Comparison of ENCODE assay signal across 10 cellular contexts in genomic region chr19:750640-751423, GRCh38. TPM values are rescaled to one million over a fixed set of nuclear protein-coding genes. Genes with fewer than 3 reads are reported as not detected.
A peak's percentile ranks its signal among the peaks of the same experiment; 100 is the strongest.
DNase-seq lines count a peak whose midpoint lies in the region; ATAC-seq and TF ChIP-seq lines count a peak whose summit lies in the region.
"Had no signal": no experiment of that assay in that cellular context is flagged by ENCODE, and none has a peak within 500 bp of the region (broad histone marks: within the 10 kb centered on the region; RNA-seq: fewer than 3 reads in every experiment).

TSS of gene MISP (plus strand) at chr19:751112. CDS start at chr19:756947, 5,835 bp downstream.

- TF ChIP-seq CTCF in IMR-90 (conservative IDR thresholded peaks at IDR 0.05; ENCODE audit: low read depth, low read length): no peak
- no peak for TF ChIP-seq CTCF in sigmoid colon (IDR thresholded peaks at IDR 0.05)
- TF ChIP-seq CTCF in activated CD8-positive, alpha-beta T cell treated with anti-CD3 and anti-CD28 coated beads for 36 hours (IDR thresholded peaks at IDR 0.05): no peak
- TF ChIP-seq CTCF in tibial artery (IDR thresholded peaks at IDR 0.05): no peak

- H3K27ac ChIP-seq in IMR-90 (ENCODE audit: insufficient read depth, low read length) (peak within 1 kb of the TSS; percentile 60), epithelial cell of prostate (peak within 1 kb of the TSS; percentile 98), sigmoid colon (peak within 1 kb of the TSS in 3 of 4 donors; percentile 10 to 64 (median 52)), tibial artery (no peak within 1 kb of the TSS)

- 85% methylated on average over 13 of the region's 31 CpGs; no CpG with 5 or more reads in 1 of the 2 experiments for WGBS in IMR-90 (ENCODE audit: extremely low coverage in 2 of 2, insufficient read length in 1 of 2), 2 experiments
- WGBS in sigmoid colon, 2 donors: 13 to 62% methylated on average over 31 of the region's 31 CpGs

- TF ChIP-seq EP300 in sigmoid colon (IDR thresholded peaks at IDR 0.05): no peak

- H3K27ac Mint-ChIP-seq in activated CD8-positive, alpha-beta T cell treated with anti-CD3 and anti-CD28 coated beads for 36 hours: no peak within 1 kb of the TSS
- H3K27ac Mint-ChIP-seq: stimulated activated memory B cell treated with anti-CD40 and anti-IgM and Interleukin-4, amounts not matched to agents 10 μg/mL and 1 μg/mL and 100 μg/mL, for 72 hours had no signal

- no peak within 1 kb of the TSS for H3K4me3 Mint-ChIP-seq in activated CD8-positive, alpha-beta T cell treated with anti-CD3 and anti-CD28 coated beads for 36 hours
- H3K4me3 Mint-ChIP-seq: stimulated activated memory B cell treated with anti-CD40 and anti-IgM and Interleukin-4, amounts not matched to agents 10 μg/mL and 1 μg/mL and 100 μg/mL, for 72 hours had no signal

- peak within 1 kb of the TSS; percentile 73 for H2BK5ac ChIP-seq in IMR-90 (ENCODE audit: low read depth, low read length, poor library complexity, severe bottlenecking)

- no peaks in the 10 kb centered on the region for H3K4me1 Mint-ChIP-seq in activated CD8-positive, alpha-beta T cell treated with anti-CD3 and anti-CD28 coated beads for 36 hours (ENCODE audit: low read depth)
- H3K4me1 Mint-ChIP-seq: stimulated activated memory B cell treated with anti-CD40 and anti-IgM and Interleukin-4, amounts not matched to agents 10 μg/mL and 1 μg/mL and 100 μg/mL, for 72 hours had no signal

- H3K4me3 ChIP-seq in IMR-90 (ENCODE audit: insufficient read depth, low read depth, low read length) (no peak within 1 kb of the TSS), sigmoid colon (peak within 1 kb of the TSS in 1 of 4 donors; percentile 12), tibial artery (no peak within 1 kb of the TSS)

- no TSS peak for BruUV-seq in IMR-90 (replicated peaks; lab: Mats Ljungman, UMichigan)

- peak within 1 kb of the TSS; percentile 78 for H3K14ac ChIP-seq in IMR-90 (replicated peaks; ENCODE audit: low read depth, low read length)

- no peak for DNase-seq in IMR-90
- DNase-seq in NCI-H69 (lab: John Stamatoyannopoulos, UW): peak; percentile 98
- peak; percentile 58 for DNase-seq in epithelial cell of prostate (ENCODE audit: low read depth, low spot score)
- no peak for DNase-seq in sigmoid colon
- no peak for DNase-seq in activated CD8-positive, alpha-beta T cell treated with anti-CD3 and anti-CD28 coated beads for 36 hours
- DNase-seq in tibial artery: no peak
- DNase-seq: DND-41 had no signal

- no peak for TF ChIP-seq RAD21 in IMR-90 (IDR thresholded peaks at IDR 0.05; ENCODE audit: low read length)

- H2AK9ac ChIP-seq in IMR-90 (replicated peaks; ENCODE audit: low read depth, low read length, poor library complexity): peak within 1 kb of the TSS; percentile 18

- peak within 1 kb of the TSS; percentile 65 for H4K91ac ChIP-seq in IMR-90 (ENCODE audit: insufficient read depth, low read depth, low read length)

- H4K5ac ChIP-seq in IMR-90 (ENCODE audit: low read depth, low read length): peak within 1 kb of the TSS; percentile 41

- ATAC-seq in IMR-90 (ENCODE audit: low read depth): peak; percentile 13
- no peak for ATAC-seq in HG03520 (IDR thresholded peaks at IDR 0.05; ENCODE audit: unreplicated experiment)
- no peak for ATAC-seq in activated CD8-positive, alpha-beta T cell treated with anti-CD3 and anti-CD28 coated beads for 36 hours
- ATAC-seq in GM19328 (IDR thresholded peaks at IDR 0.05; ENCODE audit: unreplicated experiment): no peak
- ATAC-seq: stimulated activated memory B cell treated with anti-CD40 and anti-IgM and Interleukin-4, amounts not matched to agents 10 μg/mL and 1 μg/mL and 100 μg/mL, for 72 hours had no signal

- in situ Hi-C loops in IMR-90 (cut with MboI; ENCODE audit: low sequenced_read_pairs): no loop called here

- CTCF ChIA-PET in IMR-90 (lab: Yijun Ruan, JAX): no interaction called here
- CTCF ChIA-PET in activated CD8-positive, alpha-beta T cell treated with anti-CD3 and anti-CD28 coated beads for 36 hours (lab: Charles Lee): no interaction called here

- peak within 1 kb of the TSS; percentile 35 for H3K9ac ChIP-seq in IMR-90 (ENCODE audit: low read depth, low read length)

- H3K27me3 Mint-ChIP-seq in activated CD8-positive, alpha-beta T cell treated with anti-CD3 and anti-CD28 coated beads for 36 hours: peaks cover 2% of the 10 kb centered on the region

- no peak for TF ChIP-seq POLR2A in IMR-90 (IDR thresholded peaks at IDR 0.05; ENCODE audit: low read depth, low read length)
- TF ChIP-seq POLR2A in sigmoid colon (IDR thresholded peaks at IDR 0.05): peak in 1 of 2 donors; percentile 60

- POLR2A ChIA-PET in IMR-90 (lab: Charles Lee; ENCODE audit: unreplicated experiment): no interaction called here
- POLR2A ChIA-PET in activated CD8-positive, alpha-beta T cell treated with anti-CD3 and anti-CD28 coated beads for 36 hours (lab: Charles Lee): no interaction called here

- H3K56ac ChIP-seq in IMR-90 (ENCODE audit: extremely low read depth, insufficient read depth, low read length): no peak within 1 kb of the TSS

- H3K9me3 ChIP-seq in IMR-90 (ENCODE audit: control insufficient read depth, insufficient read depth, low read length): peaks cover 16% of the 10 kb centered on the region
- H3K9me3 ChIP-seq in sigmoid colon: peaks cover 0 to 5% (median 4%) of the 10 kb centered on the region in 4 donors
- H3K9me3 ChIP-seq in tibial artery: peaks cover 0 to 20% (median 13%) of the 10 kb centered on the region in 3 donors

- H3K36me3 ChIP-seq in IMR-90 (ENCODE audit: control insufficient read depth, insufficient read depth, low read length): peaks cover 6% of the 10 kb centered on the region; the same call in 1 of the 2 replicates
- peaks cover 0 to 19% (median 8%) of the 10 kb centered on the region in 4 donors for H3K36me3 ChIP-seq in sigmoid colon
- peaks cover 0 to 21% (median 18%) of the 10 kb centered on the region in 3 donors for H3K36me3 ChIP-seq in tibial artery

- H3K27me3 ChIP-seq in IMR-90 (ENCODE audit: control insufficient read depth, insufficient read depth, low read length) (no peaks in the 10 kb centered on the region), sigmoid colon (peaks cover 0 to 27% (median 7%) of the 10 kb centered on the region in 3 donors), tibial artery (peaks cover 0 to 33% of the 10 kb centered on the region in 2 donors)

- peak within 1 kb of the TSS; percentile 75 for H3K4ac ChIP-seq in IMR-90 (ENCODE audit: low read depth, low read length)

- H3K4me2 ChIP-seq in IMR-90 (ENCODE audit: low read depth, low read length): 0 out of 2 replicates have a peak within 1 kb of the TSS, but pooled peaks have one; percentile 9

- no peaks in the 10 kb centered on the region for H3K36me3 Mint-ChIP-seq in activated CD8-positive, alpha-beta T cell treated with anti-CD3 and anti-CD28 coated beads for 36 hours (ENCODE audit: low read depth)
- H3K36me3 Mint-ChIP-seq: stimulated activated memory B cell treated with anti-CD40 and anti-IgM and Interleukin-4, amounts not matched to agents 10 μg/mL and 1 μg/mL and 100 μg/mL, for 72 hours had no signal

- intact Hi-C loops in IMR-90 (cut with micrococcal nuclease) (no loop called here), sigmoid colon (cut with DNase I) (no loop called here), tibial artery (cut with DNase I; ENCODE audit: low total_unique reads) (no loop called here)
- intact Hi-C loops in activated CD8-positive, alpha-beta T cell treated with anti-CD3 and anti-CD28 coated beads for 36 hours (cut with micrococcal nuclease): no loop called here

- H3K79me1 ChIP-seq in IMR-90 (ENCODE audit: low read depth in 1 of 2, low read length in 2 of 2): no peaks in the 10 kb centered on the region

- peak within 1 kb of the TSS; percentile 67; the same call in 1 of the 3 replicates for H2BK15ac ChIP-seq in IMR-90 (ENCODE audit: low read depth, low read length)

- dilution Hi-C loops in IMR-90 (cut with HindIII; ENCODE audit: low sequenced_read_pairs, unreplicated experiment): no loop called here

- peaks cover 15% of the 10 kb centered on the region for H3K4me1 ChIP-seq in IMR-90 (ENCODE audit: control insufficient read depth, insufficient read depth, low read length)
- no peaks in the 10 kb centered on the region for H3K4me1 ChIP-seq in sigmoid colon
- H3K4me1 ChIP-seq in tibial artery: no peaks in the 10 kb centered on the region

- H4K20me1 ChIP-seq in IMR-90 (ENCODE audit: insufficient read depth, low read length): 0 out of 2 replicates have a peak, but pooled peaks cover 3% of the 10 kb centered on the region

- H3K18ac ChIP-seq in IMR-90 (ENCODE audit: low read depth, low read length): peak within 1 kb of the TSS; percentile 33

- peaks cover 7% of the 10 kb centered on the region; the same call in 1 of the 2 replicates for H3K9me1 ChIP-seq in IMR-90 (ENCODE audit: insufficient read depth, low read length)

- peak within 1 kb of the TSS; percentile 2 to 81 for H4K8ac ChIP-seq in IMR-90 (ENCODE audit: low read depth in 2 of 2, low read length in 2 of 2)

- no peak within 1 kb of the TSS for H3K23ac ChIP-seq in IMR-90 (ENCODE audit: low read depth, low read length)

- peak within 1 kb of the TSS; percentile 84 for H2BK120ac ChIP-seq in IMR-90 (ENCODE audit: low read depth, low read length)

- peak within 1 kb of the TSS; percentile 91 for H2AK5ac ChIP-seq in IMR-90 (ENCODE audit: low read depth, low read length)

- peak within 1 kb of the TSS; percentile 58; the same call in 1 of the 2 replicates for H2BK20ac ChIP-seq in IMR-90 (ENCODE audit: low read depth, low read length)

- peak within 1 kb of the TSS; percentile 94 for H2AFZ ChIP-seq in IMR-90 (replicated peaks; ENCODE audit: low read length, poor library complexity)

- H3K9me3 Mint-ChIP-seq in activated CD8-positive, alpha-beta T cell treated with anti-CD3 and anti-CD28 coated beads for 36 hours: peaks cover 2% of the 10 kb centered on the region
- H3K9me3 Mint-ChIP-seq: stimulated activated memory B cell treated with anti-CD40 and anti-IgM and Interleukin-4, amounts not matched to agents 10 μg/mL and 1 μg/mL and 100 μg/mL, for 72 hours had no signal

TF ChIP-seq in IMR-90, 13 proteins besides CTCF, POLR2A, EP300 and RAD21:
- TF ChIP-seq RCOR1 (IDR thresholded peaks at IDR 0.05; ENCODE audit: insufficient replicate concordance, low read length) (no peak), RFX5 (IDR thresholded peaks at IDR 0.05; ENCODE audit: low read depth, low read length) (no peak)

RNA-seq across cellular contexts. Expression of gene MISP, which starts in this region (rescaled TPM):
- total RNA-seq in IMR-90 (2012; rRNA removed) (not detected in 2 replicates), sigmoid colon (under 1 TPM in 1 of 4 donors, not detected in 3; 0.36 TPM)
- polyA plus RNA-seq in IMR-90 (2012; rRNA removed) (0.03 TPM in 1 of 2 replicates, not detected in the other), sigmoid colon (100 to 1,000 TPM; 266 to 456 (median 311) TPM)
- 0.02 TPM in 1 of 2 replicates, not detected in the other for polyA plus RNA-seq in IMR-90 (2012; cell fraction: cytosol; rRNA removed)
- polyA plus RNA-seq in IMR-90 (2012; cell fraction: nucleus; rRNA removed; ENCODE audit: low replicate concordance): 0.11 and 0.13 TPM in 2 replicates
- total RNA-seq in activated CD8-positive, alpha-beta T cell treated with anti-CD3 and anti-CD28 coated beads for 36 hours: not detected

Comparison
In these comparisons a context has a peak if more than half of its experiments do, and no peak if none do; other contexts are left out.
1. RNA of gene MISP (polyA plus RNA-seq): 266 to 456 TPM in sigmoid colon; 0.02 to 0.13 TPM in IMR-90; every median in the first group is over 100 times any median in the second.
2. Peak in ATAC-seq, H3K27ac ChIP-seq, H3K9ac ChIP-seq and H3K4me2 ChIP-seq in IMR-90; RNA of the gene not detected or under 1 TPM.
3. DNase-seq: peak in NCI-H69 (single experiment) and epithelial cell of prostate (single experiment); none in IMR-90 (single experiment), sigmoid colon (single experiment), activated CD8-positive, alpha-beta T cell treated with anti-CD3 and anti-CD28 coated beads for 36 hours (single experiment) and tibial artery (0 of 2).
4. H3K27ac ChIP-seq: peak in epithelial cell of prostate (single experiment) and sigmoid colon (3 of 4); none in tibial artery (0 of 2).